Comparison of ENCODE assay signal across 18 cellular contexts in genomic region chr12:128543493-128543892, GRCh38.
A peak's percentile ranks its signal among the peaks of the same experiment; 100 is the strongest.
DNase-seq lines count a peak whose midpoint lies in the region; ATAC-seq and TF ChIP-seq lines count a peak whose summit lies in the region.
"Had no signal": no experiment of that assay in that cellular context is flagged by ENCODE, and none has a peak within 500 bp of the region (broad histone marks: within the 10 kb centered on the region; RNA-seq: fewer than 3 reads in every experiment).

No MANE protein-coding gene starts in this region.

- H3K9me2 ChIP-seq in MM.1S (replicated peaks; ENCODE audit: insufficient read depth, low read length): no peaks in the 10 kb centered on the region

- H3K36me3 Mint-ChIP-seq in activated CD8-positive, alpha-beta T cell treated with anti-CD3 and anti-CD28 coated beads for 36 hours (ENCODE audit: low read depth): no peaks in the 10 kb centered on the region
- H3K36me3 Mint-ChIP-seq in activated CD8-positive, alpha-beta T cell treated with anti-CD3 and anti-CD28 coated beads, Interleukin-2, amount 10 ng/mL, durations not matched to agents 7 days and 5 days (ENCODE audit: low read depth): no peaks in the 10 kb centered on the region
- no peaks in the 10 kb centered on the region for H3K36me3 Mint-ChIP-seq in central memory CD8-positive, alpha-beta T cell (ENCODE audit: insufficient read depth)

- H3K27ac ChIP-seq in MM.1S (ENCODE audit: low read length): peak overlapping the region; percentile 18; the same call in 1 of the 2 replicates
- H3K27ac ChIP-seq in aorta (ENCODE audit: low read depth in 1 of 2, low read length in 2 of 2): no peak overlapping the region
- H3K27ac ChIP-seq in SJCRH30: no peak overlapping the region
- H3K27ac ChIP-seq: A549, BLaER1, HL-60 had no signal

- 44 to 48% methylated on average over 6 of the region's 6 CpGs for WGBS in aorta, 2 donors

- H2AFZ ChIP-seq in MM.1S (ENCODE audit: low read length): peak overlapping the region; percentile 27; the same call in 1 of the 2 replicates

- intact Hi-C loops in activated CD8-positive, alpha-beta T cell treated with anti-CD3 and anti-CD28 coated beads for 36 hours (cut with micrococcal nuclease): no loop called here
- intact Hi-C loops in aorta (cut with DNase I): no loop called here

- H3K9ac ChIP-seq in MM.1S (ENCODE audit: low read length): peak overlapping the region; percentile 37; the same call in 1 of the 2 replicates
- H3K9ac ChIP-seq: BLaER1 had no signal

- H3F3A ChIP-seq in MM.1S (ENCODE audit: insufficient read depth, low read length): no peaks in the 10 kb centered on the region

- H3K4me1 ChIP-seq in MM.1S (ENCODE audit: low read length) (no peaks in the 10 kb centered on the region), aorta (ENCODE audit: control insufficient read depth in 1 of 2, insufficient read depth in 2 of 2, low read length in 2 of 2) (no peaks in the 10 kb centered on the region), SJCRH30 (no peaks in the 10 kb centered on the region)
- H3K4me1 ChIP-seq: A549, BLaER1 had no signal

- peak overlapping the region; percentile 50 for H3K27ac Mint-ChIP-seq in activated CD8-positive, alpha-beta T cell treated with anti-CD3 and anti-CD28 coated beads for 36 hours
- no peak overlapping the region for H3K27ac Mint-ChIP-seq in activated CD8-positive, alpha-beta T cell treated with anti-CD3 and anti-CD28 coated beads, Interleukin-2, amount 10 ng/mL, durations not matched to agents 7 days and 5 days
- H3K27ac Mint-ChIP-seq in central memory CD8-positive, alpha-beta T cell (ENCODE audit: low read depth): peak overlapping the region; percentile 88

- no peaks in the 10 kb centered on the region for H3K79me2 ChIP-seq in MM.1S (ENCODE audit: low read length)

- no peaks in the 10 kb centered on the region for H3K27me3 Mint-ChIP-seq in activated CD8-positive, alpha-beta T cell treated with anti-CD3 and anti-CD28 coated beads for 36 hours
- H3K27me3 Mint-ChIP-seq in activated CD8-positive, alpha-beta T cell treated with anti-CD3 and anti-CD28 coated beads, Interleukin-2, amount 10 ng/mL, durations not matched to agents 7 days and 5 days (ENCODE audit: low read depth): no peaks in the 10 kb centered on the region
- peaks cover 11% of the 10 kb centered on the region for H3K27me3 Mint-ChIP-seq in central memory CD8-positive, alpha-beta T cell

- H4K20me1 ChIP-seq in MM.1S (ENCODE audit: insufficient read depth, low read length): no peaks in the 10 kb centered on the region
- H4K20me1 ChIP-seq: BLaER1 had no signal

- H3K4me2 ChIP-seq in MM.1S (ENCODE audit: low read depth, low read length): peak overlapping the region; percentile 57; the same call in 1 of the 2 replicates
- H3K4me2 ChIP-seq: A549, BLaER1 had no signal

- POLR2A ChIA-PET in activated CD8-positive, alpha-beta T cell treated with anti-CD3 and anti-CD28 coated beads for 36 hours (lab: Charles Lee): no interaction called here
- POLR2A ChIA-PET in activated CD8-positive, alpha-beta T cell treated with anti-CD3 and anti-CD28 coated beads, Interleukin-2, amount 10 ng/mL, durations not matched to agents 7 days and 5 days (lab: Charles Lee): no interaction called here

- no peaks in the 10 kb centered on the region for H3K9me3 ChIP-seq in MM.1S (replicated peaks; ENCODE audit: insufficient read depth, low read length)
- H3K9me3 ChIP-seq in aorta (ENCODE audit: control insufficient read depth, low read length): no peaks in the 10 kb centered on the region
- no peaks in the 10 kb centered on the region for H3K9me3 ChIP-seq in SJCRH30 (replicated peaks)
- H3K9me3 ChIP-seq: A549, BLaER1 had no signal

- CTCF ChIA-PET in activated CD8-positive, alpha-beta T cell treated with anti-CD3 and anti-CD28 coated beads for 36 hours (lab: Charles Lee): no interaction called here
- CTCF ChIA-PET in activated CD8-positive, alpha-beta T cell treated with anti-CD3 and anti-CD28 coated beads, Interleukin-2, amount 10 ng/mL, durations not matched to agents 7 days and 5 days (lab: Charles Lee): no interaction called here

- no peak for DNase-seq in activated CD8-positive, alpha-beta T cell treated with anti-CD3 and anti-CD28 coated beads for 36 hours
- DNase-seq in activated CD8-positive, alpha-beta T cell treated with anti-CD3 and anti-CD28 coated beads, Interleukin-2, amount 10 ng/mL, durations not matched to agents 7 days and 5 days: no peak
- DNase-seq in MM.1S: no peak
- DNase-seq in central memory CD8-positive, alpha-beta T cell (ENCODE audit: low spot score in 2 of 2): no peak
- no peak for DNase-seq in aorta
- no peak for DNase-seq in omental fat pad (ENCODE audit: low spot score)
- DNase-seq in activated CD4-positive, alpha-beta T cell treated with anti-CD3 and anti-CD28 coated beads for 48 hours: no peak
- no peak for DNase-seq in SJCRH30
- DNase-seq: HCEC 1CT, IMR-90, NCI-H1417 treated with DMSO at 0.1 percent for 48 hours, NCI-H2029, NCI-H2171, NCI-H526, SW 1271 had no signal

- no peak overlapping the region for H3K4me3 Mint-ChIP-seq in activated CD8-positive, alpha-beta T cell treated with anti-CD3 and anti-CD28 coated beads for 36 hours
- H3K4me3 Mint-ChIP-seq in activated CD8-positive, alpha-beta T cell treated with anti-CD3 and anti-CD28 coated beads, Interleukin-2, amount 10 ng/mL, durations not matched to agents 7 days and 5 days: no peak overlapping the region
- H3K4me3 Mint-ChIP-seq in central memory CD8-positive, alpha-beta T cell: peak overlapping the region; percentile 70

- H3K27me3 ChIP-seq in MM.1S (replicated peaks; ENCODE audit: insufficient read depth, low read length) (no peaks in the 10 kb centered on the region), aorta (ENCODE audit: control insufficient read depth in 1 of 2, insufficient read depth in 2 of 2, low read length in 1 of 2) (no peaks in the 10 kb centered on the region), SJCRH30 (no peaks in the 10 kb centered on the region)
- H3K27me3 ChIP-seq: BLaER1 had no signal

- no peak for TF ChIP-seq CTCF in activated CD8-positive, alpha-beta T cell treated with anti-CD3 and anti-CD28 coated beads for 36 hours (IDR thresholded peaks at IDR 0.05)
- TF ChIP-seq CTCF in MM.1S (IDR thresholded peaks at IDR 0.05; ENCODE audit: low read length) (no peak), omental fat pad (IDR thresholded peaks at IDR 0.05) (no peak)

- no peak for ATAC-seq in activated CD8-positive, alpha-beta T cell treated with anti-CD3 and anti-CD28 coated beads for 36 hours
- ATAC-seq in activated CD8-positive, alpha-beta T cell treated with anti-CD3 and anti-CD28 coated beads, Interleukin-2, amount 10 ng/mL, durations not matched to agents 7 days and 5 days: no peak
- no peak for ATAC-seq in central memory CD8-positive, alpha-beta T cell (replicated peaks; ENCODE audit: extremely low read depth, poor library complexity, severe bottlenecking)
- peak; percentile 50 for ATAC-seq in aorta (ENCODE audit: low FRiP score)
- ATAC-seq in omental fat pad (ENCODE audit: low FRiP score): no peak

- H3K4me3 ChIP-seq in MM.1S (ENCODE audit: low read length) (peak overlapping the region; percentile 37; the same call in 1 of the 2 replicates), aorta (ENCODE audit: low read length in 2 of 2) (no peak overlapping the region), SJCRH30 (no peak overlapping the region)
- H3K4me3 ChIP-seq: A549, BLaER1 had no signal

- peaks cover 3% of the 10 kb centered on the region for H3K9me3 Mint-ChIP-seq in activated CD8-positive, alpha-beta T cell treated with anti-CD3 and anti-CD28 coated beads for 36 hours
- H3K9me3 Mint-ChIP-seq in activated CD8-positive, alpha-beta T cell treated with anti-CD3 and anti-CD28 coated beads, Interleukin-2, amount 10 ng/mL, durations not matched to agents 7 days and 5 days (ENCODE audit: insufficient read depth): no peaks in the 10 kb centered on the region
- H3K9me3 Mint-ChIP-seq in central memory CD8-positive, alpha-beta T cell: no peaks in the 10 kb centered on the region

- no peaks in the 10 kb centered on the region for H3K36me3 ChIP-seq in MM.1S (replicated peaks; ENCODE audit: insufficient read depth, low read length)
- no peaks in the 10 kb centered on the region for H3K36me3 ChIP-seq in aorta (ENCODE audit: control insufficient read depth in 1 of 2, insufficient read depth in 2 of 2, low read length in 1 of 2)
- no peaks in the 10 kb centered on the region for H3K36me3 ChIP-seq in SJCRH30
- H3K36me3 ChIP-seq: BLaER1 had no signal

- no peaks in the 10 kb centered on the region for H3K4me1 Mint-ChIP-seq in activated CD8-positive, alpha-beta T cell treated with anti-CD3 and anti-CD28 coated beads for 36 hours (ENCODE audit: low read depth)
- H3K4me1 Mint-ChIP-seq in activated CD8-positive, alpha-beta T cell treated with anti-CD3 and anti-CD28 coated beads, Interleukin-2, amount 10 ng/mL, durations not matched to agents 7 days and 5 days (ENCODE audit: low read depth): no peaks in the 10 kb centered on the region
- peaks cover 13% of the 10 kb centered on the region for H3K4me1 Mint-ChIP-seq in central memory CD8-positive, alpha-beta T cell
